In the genomic region with DNA sequence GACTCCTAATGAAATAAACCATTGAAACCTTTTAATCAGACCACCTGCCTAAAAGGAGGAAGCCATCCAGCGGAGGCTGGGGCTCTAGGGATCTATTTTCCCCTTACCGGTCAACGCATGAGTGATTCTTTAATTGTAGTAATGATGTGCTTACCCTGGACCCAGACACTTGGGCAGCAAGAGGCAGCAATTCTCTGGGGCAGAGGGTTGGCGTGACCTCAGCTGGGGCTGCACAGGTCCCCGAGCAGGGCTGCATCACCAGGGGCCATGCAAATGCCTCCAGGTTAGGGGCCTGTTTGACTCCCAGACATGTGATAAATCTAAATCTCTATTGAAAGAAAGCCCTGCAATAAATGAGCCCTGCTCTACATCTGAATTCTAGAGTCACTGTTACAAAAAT, we compare ENCODE assay signal across 26 cellular contexts.
"Had no signal": no experiment of that assay in that cellular context is flagged by ENCODE, and none has a peak within 500 bp of the region (broad histone marks: within the 10 kb centered on the region; RNA-seq: fewer than 3 reads in every experiment).

No MANE protein-coding gene starts in this region.

- ATAC-seq: activated CD8-positive, alpha-beta T cell treated with anti-CD3 and anti-CD28 coated beads, Interleukin-2, amount 10 ng/mL, durations not matched to agents 7 days and 5 days; body of pancreas; SK-N-SH treated with all-trans-retinoic acid at 6 μM for 48 hours had no signal

- H3K4me1 Mint-ChIP-seq: activated naive CD4-positive, alpha-beta T cell treated with anti-CD3 and anti-CD28 coated beads, Interleukin-2, amount 50 U/mL, for 24 hours; central memory CD8-positive, alpha-beta T cell had no signal

- H3K9me3 ChIP-seq: ascending aorta, body of pancreas, Peyer's patch, SJSA1 had no signal

- DNase-seq: activated CD4-positive, alpha-beta T cell treated with anti-CD3 and anti-CD28 coated beads for 48 hours; activated CD4-positive, alpha-beta T cell treated with anti-CD3 and anti-CD28 coated beads, Interleukin-2, amount 50 U/mL, for 4 hours; activated CD4-positive, CD25-positive, alpha-beta regulatory T cell treated with anti-CD3 and anti-CD28 coated beads, Interleukin-2, amount 50 U/mL, for 72 hours; activated CD8-positive, alpha-beta memory T cell treated with anti-CD3 and anti-CD28 coated beads, Interleukin-2, amount 50 U/mL, for 48 hours; activated CD8-positive, alpha-beta T cell treated with anti-CD3 and anti-CD28 coated beads, Interleukin-2, amount 10 ng/mL, durations not matched to agents 7 days and 5 days; activated T-cell treated with anti-CD3 and anti-CD28 coated beads, Interleukin-2, amount 50 U/mL, for 1 hour; amniotic stem cell; body of pancreas; Kasumi-1; NCI-H1105 treated with DMSO at 0.1 percent for 48 hours; NCI-H1436 treated with DMSO at 0.1 percent for 48 hours; NCI-H187; NCI-H2081; NCI-H446; NCI-H524; Peyer's patch; SHP77; SW 1271 had no signal

- H3K27ac Mint-ChIP-seq: activated CD8-positive, alpha-beta T cell treated with anti-CD3 and anti-CD28 coated beads, Interleukin-2, amount 10 ng/mL, durations not matched to agents 7 days and 5 days; activated naive CD4-positive, alpha-beta T cell treated with anti-CD3 and anti-CD28 coated beads, Interleukin-2, amount 50 U/mL, for 24 hours; T-helper 1 cell treated with Interleukin-12 subunit alpha and Interleukin-12 subunit beta and Interleukin-4 antibody, amounts not matched to agents 30 μg/mL and 1 μg/mL, for 36 hours had no signal

- H3K27me3 ChIP-seq: ascending aorta, Peyer's patch, SJSA1 had no signal

- H3K9me3 Mint-ChIP-seq: activated naive CD4-positive, alpha-beta T cell treated with anti-CD3 and anti-CD28 coated beads, Interleukin-2, amount 50 U/mL, for 24 hours; T-helper 1 cell treated with Interleukin-12 subunit alpha and Interleukin-12 subunit beta and Interleukin-4 antibody, amounts not matched to agents 30 μg/mL and 1 μg/mL, for 36 hours had no signal

- H3K4me3 Mint-ChIP-seq: activated CD8-positive, alpha-beta T cell treated with anti-CD3 and anti-CD28 coated beads, Interleukin-2, amount 10 ng/mL, durations not matched to agents 7 days and 5 days; activated naive CD4-positive, alpha-beta T cell treated with anti-CD3 and anti-CD28 coated beads, Interleukin-2, amount 50 U/mL, for 24 hours; central memory CD8-positive, alpha-beta T cell; T-helper 1 cell treated with Interleukin-12 subunit alpha and Interleukin-12 subunit beta and Interleukin-4 antibody, amounts not matched to agents 30 μg/mL and 1 μg/mL, for 36 hours had no signal

- H3K36me3 Mint-ChIP-seq: activated naive CD4-positive, alpha-beta T cell treated with anti-CD3 and anti-CD28 coated beads, Interleukin-2, amount 50 U/mL, for 24 hours had no signal

- H3K36me3 ChIP-seq: ascending aorta, Peyer's patch, SJSA1 had no signal

- H3K27ac ChIP-seq: ascending aorta, body of pancreas, Peyer's patch, RWPE1, SJSA1 had no signal

- H3K27me3 Mint-ChIP-seq: activated naive CD4-positive, alpha-beta T cell treated with anti-CD3 and anti-CD28 coated beads, Interleukin-2, amount 50 U/mL, for 24 hours had no signal

- H3K4me1 ChIP-seq: ascending aorta, Peyer's patch, SJSA1 had no signal

- FAIRE-seq: bronchial epithelial cell had no signal

- H3K4me3 ChIP-seq: ascending aorta, body of pancreas, Peyer's patch, SJSA1 had no signal
